Comparison of ENCODE assay signal across 8 cellular contexts in the genomic region with DNA sequence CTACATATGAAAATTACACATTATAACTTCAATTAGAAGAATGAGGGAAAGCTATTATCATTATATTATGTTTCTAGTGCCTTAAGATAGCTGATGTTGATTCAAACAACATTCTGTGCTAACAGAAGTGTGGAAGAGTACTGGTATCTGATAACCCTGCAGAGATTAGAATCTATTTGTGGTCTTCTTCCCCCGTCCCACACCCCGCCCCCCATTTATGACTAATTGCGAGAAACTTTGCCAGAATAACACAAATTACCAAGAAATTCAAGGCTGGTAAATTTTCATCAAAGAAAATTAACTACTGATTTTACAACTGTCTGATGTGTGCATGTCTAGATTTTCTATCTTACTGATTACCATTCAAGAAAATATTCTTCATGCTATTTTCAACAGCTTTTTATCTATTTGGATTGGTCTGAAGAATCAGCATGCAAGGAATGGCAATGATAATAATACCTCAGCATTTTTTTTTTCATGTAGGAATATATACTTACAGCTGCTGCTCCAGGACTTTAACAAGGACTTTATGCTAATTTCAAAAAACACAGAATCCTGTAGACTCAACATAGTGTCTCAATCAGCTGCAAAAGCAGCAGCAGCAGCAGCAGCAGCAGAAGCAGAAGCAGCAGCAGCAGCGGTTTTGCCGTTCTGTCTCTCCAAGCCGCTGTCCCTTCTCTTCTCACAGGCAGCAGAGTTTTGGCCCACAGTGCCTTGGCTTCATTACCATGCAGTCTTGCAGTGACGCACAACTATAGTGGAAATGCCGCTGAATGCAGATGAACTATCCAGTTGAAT.
DNase-seq lines count a peak whose midpoint lies in the region; ATAC-seq lines count a peak whose summit lies in the region.

No MANE protein-coding gene starts in this region.

- ATAC-seq in GM19324 (IDR thresholded peaks at IDR 0.05; ENCODE audit: low FRiP score, unreplicated experiment) (no peak), HG02840 (IDR thresholded peaks at IDR 0.05; ENCODE audit: low FRiP score, unreplicated experiment) (no peak)

- H3K27me3 Mint-ChIP-seq in activated naive CD8-positive, alpha-beta T cell = no peaks in the 10 kb centered on the region

- peak overlapping the region; percentile 72 for H3K27ac Mint-ChIP-seq in activated naive CD8-positive, alpha-beta T cell

- H3K9me3 Mint-ChIP-seq in activated naive CD8-positive, alpha-beta T cell (ENCODE audit: low read depth) = no peaks in the 10 kb centered on the region

- H3K9me3 ChIP-seq in MG63 = no peaks in the 10 kb centered on the region

- H3K36me3 ChIP-seq in MG63 = no peaks in the 10 kb centered on the region

- peak overlapping the region; percentile 27 for H3K4me3 Mint-ChIP-seq in activated naive CD8-positive, alpha-beta T cell

- peaks cover 51% of the 10 kb centered on the region for H3K4me1 Mint-ChIP-seq in activated naive CD8-positive, alpha-beta T cell (ENCODE audit: low read depth)

- H3K27me3 ChIP-seq in MG63 = no peaks in the 10 kb centered on the region

- peaks cover 14% of the 10 kb centered on the region for H3K36me3 Mint-ChIP-seq in activated naive CD8-positive, alpha-beta T cell

- H3K4me3 ChIP-seq in MG63 = 0 out of 2 replicates have a peak overlapping the region, but pooled peaks have one; percentile 11

- DNase-seq in MG63 = peak; percentile 43
- peak; percentile 67 to 89 for DNase-seq in hippocampal formation (lab: John Stamatoyannopoulos, UW)
- peak; percentile 54 for DNase-seq in stimulated activated CD4-positive, alpha-beta T cell treated with anti-CD3 and anti-CD28 coated beads, Interleukin-4, amount 100 ng/mL, for 1 hour
- no peak for DNase-seq in NCI-H1694 (lab: John Stamatoyannopoulos, UW)
- DNase-seq in NCI-H1930 (lab: John Stamatoyannopoulos, UW) = no peak

Comparison
In these comparisons a context has a peak if more than half of its experiments do, and no peak if none do; other contexts are left out.
1. DNase-seq: peak in MG63 (single experiment), hippocampal formation (2 of 2) and stimulated activated CD4-positive, alpha-beta T cell treated with anti-CD3 and anti-CD28 coated beads, Interleukin-4, amount 100 ng/mL, for 1 hour (single experiment); none in NCI-H1694 (single experiment) and NCI-H1930 (0 of 2).